In the genomic region with DNA sequence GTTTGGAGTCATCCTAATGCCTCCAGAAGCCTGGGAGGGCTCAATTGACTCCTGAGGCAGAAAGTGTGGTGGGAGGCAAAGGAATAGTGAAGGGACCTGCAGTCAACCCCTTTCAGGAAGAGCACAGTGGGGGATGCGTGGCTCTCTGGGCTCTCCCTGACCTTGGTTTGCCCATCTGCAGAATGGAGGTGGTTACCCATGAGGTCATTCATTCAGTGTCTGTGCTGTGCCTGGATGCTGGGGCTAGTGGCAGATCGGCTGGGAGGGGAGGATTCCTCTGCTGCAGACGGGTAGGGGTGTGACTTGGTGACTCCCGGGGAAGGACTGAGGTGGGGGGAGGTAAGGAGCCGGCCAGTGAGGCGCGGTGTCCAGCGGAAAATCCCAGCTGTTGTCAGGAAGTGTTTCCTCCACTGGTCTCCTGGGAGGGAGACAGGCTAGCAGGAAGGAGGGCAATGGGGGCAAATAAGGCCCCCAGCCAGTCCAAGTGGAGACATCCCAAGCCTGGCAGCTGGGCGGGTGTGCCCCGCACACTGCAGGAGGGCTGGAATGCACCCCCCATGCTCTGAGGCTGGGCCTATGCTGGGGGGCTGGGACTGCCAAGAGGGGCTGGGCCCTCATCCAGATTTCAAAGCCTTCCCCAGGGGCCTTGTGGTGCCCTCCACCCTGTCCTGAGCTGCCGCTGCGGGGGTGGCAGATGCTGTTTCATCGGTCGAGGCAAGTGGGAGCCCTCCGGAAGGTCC, we compare ENCODE assay signal across 1 cellular context.
TF ChIP-seq lines count a peak whose summit lies in the region.

No MANE protein-coding gene starts in this region.

TF ChIP-seq in K562, 482 proteins besides CTCF, POLR2A, EP300 and RAD21 (continued from another document and continues in another):
- TF ChIP-seq, protein P1, sequence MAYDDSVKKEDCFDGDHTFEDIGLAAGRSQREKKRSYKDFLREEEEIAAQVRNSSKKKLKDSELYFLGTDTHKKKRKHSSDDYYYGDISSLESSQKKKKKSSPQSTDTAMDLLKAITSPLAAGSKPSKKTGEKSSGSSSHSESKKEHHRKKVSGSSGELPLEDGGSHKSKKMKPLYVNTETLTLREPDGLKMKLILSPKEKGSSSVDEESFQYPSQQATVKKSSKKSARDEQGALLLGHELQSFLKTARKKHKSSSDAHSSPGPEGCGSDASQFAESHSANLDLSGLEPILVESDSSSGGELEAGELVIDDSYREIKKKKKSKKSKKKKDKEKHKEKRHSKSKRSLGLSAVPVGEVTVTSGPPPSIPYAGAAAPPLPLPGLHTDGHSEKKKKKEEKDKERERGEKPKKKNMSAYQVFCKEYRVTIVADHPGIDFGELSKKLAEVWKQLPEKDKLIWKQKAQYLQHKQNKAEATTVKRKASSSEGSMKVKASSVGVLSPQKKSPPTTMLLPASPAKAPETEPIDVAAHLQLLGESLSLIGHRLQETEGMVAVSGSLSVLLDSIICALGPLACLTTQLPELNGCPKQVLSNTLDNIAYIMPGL (CRISPR knock-in tag; IDR thresholded peaks at IDR 0.05) = no peak
- TF ChIP-seq ADNP (tag; IDR thresholded peaks at IDR 0.05) (0 out of 2 replicates have a peak, but pooled peaks have one; percentile 14), HDAC3 (IDR thresholded peaks at IDR 0.05; ENCODE audit: borderline replicate concordance, partially characterized antibody) (no peak), JUN (IDR thresholded peaks at IDR 0.05; ENCODE audit: borderline replicate concordance, low read depth, low read length) (peak; percentile 58; the same call in 1 of the 2 replicates), JUN (CRISPR knock-in tag; IDR thresholded peaks at IDR 0.05; ENCODE audit: borderline replicate concordance) (0 out of 2 replicates have a peak, but pooled peaks have one; percentile 19), BACH1 (tag; IDR thresholded peaks at IDR 0.05) (no peak), ZNF583 (CRISPR knock-in tag; IDR thresholded peaks at IDR 0.05) (no peak), ZNF174 (CRISPR knock-in tag; IDR thresholded peaks at IDR 0.05) (no peak), ZNF561 (CRISPR knock-in tag; conservative IDR thresholded peaks at IDR 0.05) (no peak), KAT8 (IDR thresholded peaks at IDR 0.05; ENCODE audit: low read depth) (no peak), NRF1 (conservative IDR thresholded peaks at IDR 0.05 in 1 of 2, IDR thresholded peaks at IDR 0.05 in 1 of 2) (no peak), PPARD (CRISPR knock-in tag; IDR thresholded peaks at IDR 0.05) (no peak), PRMT5 (CRISPR knock-in tag; IDR thresholded peaks at IDR 0.05) (no peak), FOXJ3 (CRISPR knock-in tag; IDR thresholded peaks at IDR 0.05) (no peak), TBL1XR1 (IDR thresholded peaks at IDR 0.05; ENCODE audit: low read length in 2 of 2) (no peak), HDAC2 (IDR thresholded peaks at IDR 0.05) (no peak), ETV5 (CRISPR knock-in tag; IDR thresholded peaks at IDR 0.05; ENCODE audit: low read depth) (no peak), PCBP2 (IDR thresholded peaks at IDR 0.05; ENCODE audit: low read depth, low read length, poor library complexity, severe bottlenecking) (no peak), TOE1 (IDR thresholded peaks at IDR 0.05; ENCODE audit: borderline replicate concordance) (no peak), TOE1 (CRISPR knock-in tag; IDR thresholded peaks at IDR 0.05; ENCODE audit: borderline replicate concordance, low read depth) (no peak), RBM22 (IDR thresholded peaks at IDR 0.05; ENCODE audit: low read depth, low read length, poor library complexity, severe bottlenecking) (peak; percentile 10), HMG20B (CRISPR knock-in tag; IDR thresholded peaks at IDR 0.05) (no peak), ZBTB7A (IDR thresholded peaks at IDR 0.05; ENCODE audit: borderline replicate concordance, control insufficient read depth, low read depth, low read length) (no peak), ZNF24 (IDR thresholded peaks at IDR 0.05) (peak; percentile 69; the same call in 1 of the 2 replicates), PYGO2 (tag; IDR thresholded peaks at IDR 0.05) (no peak), DIDO1 (tag; IDR thresholded peaks at IDR 0.05; ENCODE audit: low read depth) (no peak), SP1 (CRISPR knock-in tag; IDR thresholded peaks at IDR 0.05) (0 out of 2 replicates have a peak, but pooled peaks have one; percentile 26), MTF1 (CRISPR knock-in tag; IDR thresholded peaks at IDR 0.05; ENCODE audit: borderline replicate concordance) (no peak), BCOR (IDR thresholded peaks at IDR 0.05) (peak; percentile 47; the same call in 1 of the 2 replicates), ZNF263 (CRISPR knock-in tag; IDR thresholded peaks at IDR 0.05; ENCODE audit: borderline replicate concordance) (no peak), U2AF2 (optimal IDR thresholded peaks at IDR 0.05; ENCODE audit: low read depth, low read length) (no peak), RBFOX2 (IDR thresholded peaks at IDR 0.05; ENCODE audit: low read depth, low read length) (peak; percentile 15; the same call in 1 of the 2 replicates), PTBP1 (IDR thresholded peaks at IDR 0.05; ENCODE audit: low read depth, low read length) (peak; percentile 76; the same call in 1 of the 2 replicates), SUPT5H (IDR thresholded peaks at IDR 0.05) (no peak), KDM5B (IDR thresholded peaks at IDR 0.05; ENCODE audit: insufficient replicate concordance, low read depth, low read length) (no peak), KLF16 (IDR thresholded peaks at IDR 0.05) (no peak)
- TF ChIP-seq, protein P2, sequence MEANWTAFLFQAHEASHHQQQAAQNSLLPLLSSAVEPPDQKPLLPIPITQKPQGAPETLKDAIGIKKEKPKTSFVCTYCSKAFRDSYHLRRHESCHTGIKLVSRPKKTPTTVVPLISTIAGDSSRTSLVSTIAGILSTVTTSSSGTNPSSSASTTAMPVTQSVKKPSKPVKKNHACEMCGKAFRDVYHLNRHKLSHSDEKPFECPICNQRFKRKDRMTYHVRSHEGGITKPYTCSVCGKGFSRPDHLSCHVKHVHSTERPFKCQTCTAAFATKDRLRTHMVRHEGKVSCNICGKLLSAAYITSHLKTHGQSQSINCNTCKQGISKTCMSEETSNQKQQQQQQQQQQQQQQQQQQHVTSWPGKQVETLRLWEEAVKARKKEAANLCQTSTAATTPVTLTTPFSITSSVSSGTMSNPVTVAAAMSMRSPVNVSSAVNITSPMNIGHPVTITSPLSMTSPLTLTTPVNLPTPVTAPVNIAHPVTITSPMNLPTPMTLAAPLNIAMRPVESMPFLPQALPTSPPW (CRISPR knock-in tag; IDR thresholded peaks at IDR 0.05) = peak; percentile 30; the same call in 1 of the 2 replicates
- TF ChIP-seq, protein P3, sequence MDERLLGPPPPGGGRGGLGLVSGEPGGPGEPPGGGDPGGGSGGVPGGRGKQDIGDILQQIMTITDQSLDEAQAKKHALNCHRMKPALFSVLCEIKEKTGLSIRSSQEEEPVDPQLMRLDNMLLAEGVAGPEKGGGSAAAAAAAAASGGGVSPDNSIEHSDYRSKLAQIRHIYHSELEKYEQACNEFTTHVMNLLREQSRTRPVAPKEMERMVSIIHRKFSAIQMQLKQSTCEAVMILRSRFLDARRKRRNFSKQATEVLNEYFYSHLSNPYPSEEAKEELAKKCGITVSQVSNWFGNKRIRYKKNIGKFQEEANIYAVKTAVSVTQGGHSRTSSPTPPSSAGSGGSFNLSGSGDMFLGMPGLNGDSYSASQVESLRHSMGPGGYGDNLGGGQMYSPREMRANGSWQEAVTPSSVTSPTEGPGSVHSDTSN (CRISPR knock-in tag; IDR thresholded peaks at IDR 0.05; ENCODE audit: low read depth) = no peak
- TF ChIP-seq, protein P3 (tag; conservative IDR thresholded peaks at IDR 0.05; ENCODE audit: low read depth) = no peak
- TF ChIP-seq, protein P4, sequence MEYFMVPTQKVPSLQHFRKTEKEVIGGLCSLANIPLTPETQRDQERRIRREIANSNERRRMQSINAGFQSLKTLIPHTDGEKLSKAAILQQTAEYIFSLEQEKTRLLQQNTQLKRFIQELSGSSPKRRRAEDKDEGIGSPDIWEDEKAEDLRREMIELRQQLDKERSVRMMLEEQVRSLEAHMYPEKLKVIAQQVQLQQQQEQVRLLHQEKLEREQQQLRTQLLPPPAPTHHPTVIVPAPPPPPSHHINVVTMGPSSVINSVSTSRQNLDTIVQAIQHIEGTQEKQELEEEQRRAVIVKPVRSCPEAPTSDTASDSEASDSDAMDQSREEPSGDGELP (CRISPR knock-in tag; IDR thresholded peaks at IDR 0.05; ENCODE audit: borderline replicate concordance) = 0 out of 2 replicates have a peak, but pooled peaks have one; percentile 45
- TF ChIP-seq, protein P5, sequence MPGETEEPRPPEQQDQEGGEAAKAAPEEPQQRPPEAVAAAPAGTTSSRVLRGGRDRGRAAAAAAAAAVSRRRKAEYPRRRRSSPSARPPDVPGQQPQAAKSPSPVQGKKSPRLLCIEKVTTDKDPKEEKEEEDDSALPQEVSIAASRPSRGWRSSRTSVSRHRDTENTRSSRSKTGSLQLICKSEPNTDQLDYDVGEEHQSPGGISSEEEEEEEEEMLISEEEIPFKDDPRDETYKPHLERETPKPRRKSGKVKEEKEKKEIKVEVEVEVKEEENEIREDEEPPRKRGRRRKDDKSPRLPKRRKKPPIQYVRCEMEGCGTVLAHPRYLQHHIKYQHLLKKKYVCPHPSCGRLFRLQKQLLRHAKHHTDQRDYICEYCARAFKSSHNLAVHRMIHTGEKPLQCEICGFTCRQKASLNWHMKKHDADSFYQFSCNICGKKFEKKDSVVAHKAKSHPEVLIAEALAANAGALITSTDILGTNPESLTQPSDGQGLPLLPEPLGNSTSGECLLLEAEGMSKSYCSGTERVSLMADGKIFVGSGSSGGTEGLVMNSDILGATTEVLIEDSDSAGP (CRISPR knock-in tag; IDR thresholded peaks at IDR 0.05) = no peak
- TF ChIP-seq, protein P6, sequence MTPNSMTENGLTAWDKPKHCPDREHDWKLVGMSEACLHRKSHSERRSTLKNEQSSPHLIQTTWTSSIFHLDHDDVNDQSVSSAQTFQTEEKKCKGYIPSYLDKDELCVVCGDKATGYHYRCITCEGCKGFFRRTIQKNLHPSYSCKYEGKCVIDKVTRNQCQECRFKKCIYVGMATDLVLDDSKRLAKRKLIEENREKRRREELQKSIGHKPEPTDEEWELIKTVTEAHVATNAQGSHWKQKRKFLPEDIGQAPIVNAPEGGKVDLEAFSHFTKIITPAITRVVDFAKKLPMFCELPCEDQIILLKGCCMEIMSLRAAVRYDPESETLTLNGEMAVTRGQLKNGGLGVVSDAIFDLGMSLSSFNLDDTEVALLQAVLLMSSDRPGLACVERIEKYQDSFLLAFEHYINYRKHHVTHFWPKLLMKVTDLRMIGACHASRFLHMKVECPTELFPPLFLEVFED (CRISPR knock-in tag; conservative IDR thresholded peaks at IDR 0.05) = no peak
- TF ChIP-seq, protein P7, sequence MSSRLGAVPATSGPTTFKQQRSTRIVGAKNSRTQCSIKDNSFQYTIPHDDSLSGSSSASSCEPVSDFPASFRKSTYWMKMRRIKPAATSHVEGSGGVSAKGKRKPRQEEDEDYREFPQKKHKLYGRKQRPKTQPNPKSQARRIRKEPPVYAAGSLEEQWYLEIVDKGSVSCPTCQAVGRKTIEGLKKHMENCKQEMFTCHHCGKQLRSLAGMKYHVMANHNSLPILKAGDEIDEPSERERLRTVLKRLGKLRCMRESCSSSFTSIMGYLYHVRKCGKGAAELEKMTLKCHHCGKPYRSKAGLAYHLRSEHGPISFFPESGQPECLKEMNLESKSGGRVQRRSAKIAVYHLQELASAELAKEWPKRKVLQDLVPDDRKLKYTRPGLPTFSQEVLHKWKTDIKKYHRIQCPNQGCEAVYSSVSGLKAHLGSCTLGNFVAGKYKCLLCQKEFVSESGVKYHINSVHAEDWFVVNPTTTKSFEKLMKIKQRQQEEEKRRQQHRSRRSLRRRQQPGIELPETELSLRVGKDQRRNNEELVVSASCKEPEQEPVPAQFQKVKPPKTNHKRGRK (tag; IDR thresholded peaks at IDR 0.05) = no peak
- TF ChIP-seq, protein P8, sequence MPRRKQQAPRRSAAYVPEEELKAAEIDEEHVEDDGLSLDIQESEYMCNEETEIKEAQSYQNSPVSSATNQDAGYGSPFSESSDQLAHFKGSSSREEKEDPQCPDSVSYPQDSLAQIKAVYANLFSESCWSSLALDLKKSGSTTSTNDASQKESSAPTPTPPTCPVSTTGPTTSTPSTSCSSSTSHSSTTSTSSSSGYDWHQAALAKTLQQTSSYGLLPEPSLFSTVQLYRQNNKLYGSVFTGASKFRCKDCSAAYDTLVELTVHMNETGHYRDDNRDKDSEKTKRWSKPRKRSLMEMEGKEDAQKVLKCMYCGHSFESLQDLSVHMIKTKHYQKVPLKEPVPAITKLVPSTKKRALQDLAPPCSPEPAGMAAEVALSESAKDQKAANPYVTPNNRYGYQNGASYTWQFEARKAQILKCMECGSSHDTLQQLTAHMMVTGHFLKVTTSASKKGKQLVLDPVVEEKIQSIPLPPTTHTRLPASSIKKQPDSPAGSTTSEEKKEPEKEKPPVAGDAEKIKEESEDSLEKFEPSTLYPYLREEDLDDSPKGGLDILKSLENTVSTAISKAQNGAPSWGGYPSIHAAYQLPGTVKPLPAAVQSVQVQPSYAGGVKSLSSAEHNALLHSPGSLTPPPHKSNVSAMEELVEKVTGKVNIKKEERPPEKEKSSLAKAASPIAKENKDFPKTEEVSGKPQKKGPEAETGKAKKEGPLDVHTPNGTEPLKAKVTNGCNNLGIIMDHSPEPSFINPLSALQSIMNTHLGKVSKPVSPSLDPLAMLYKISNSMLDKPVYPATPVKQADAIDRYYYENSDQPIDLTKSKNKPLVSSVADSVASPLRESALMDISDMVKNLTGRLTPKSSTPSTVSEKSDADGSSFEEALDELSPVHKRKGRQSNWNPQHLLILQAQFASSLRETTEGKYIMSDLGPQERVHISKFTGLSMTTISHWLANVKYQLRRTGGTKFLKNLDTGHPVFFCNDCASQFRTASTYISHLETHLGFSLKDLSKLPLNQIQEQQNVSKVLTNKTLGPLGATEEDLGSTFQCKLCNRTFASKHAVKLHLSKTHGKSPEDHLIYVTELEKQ (CRISPR knock-in tag; IDR thresholded peaks at IDR 0.05) = no peak
